Comparison of ENCODE assay signal across 25 cellular contexts in the genomic region with DNA sequence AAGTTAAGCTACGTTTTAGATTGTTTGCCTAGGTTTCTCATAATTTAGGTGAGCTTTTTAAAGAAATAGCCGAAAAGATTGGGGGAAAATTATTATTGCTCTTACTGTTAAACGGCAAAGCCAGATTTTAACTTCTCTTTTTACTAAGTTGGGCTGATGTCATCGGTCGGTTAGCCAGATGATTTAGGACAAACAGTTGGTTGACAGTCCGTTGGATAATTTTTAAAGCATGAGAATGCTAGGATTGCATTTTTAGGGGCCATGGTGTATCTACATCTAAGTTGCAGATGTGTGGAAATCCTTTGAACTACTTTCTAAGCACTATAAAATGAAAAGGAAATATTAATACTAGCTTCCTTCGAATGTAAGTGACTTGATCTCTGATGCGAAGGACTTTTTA.
DNase-seq lines count a peak whose midpoint lies in the region; TF ChIP-seq lines count a peak whose summit lies in the region.
"Had no signal": no experiment of that assay in that cellular context is flagged by ENCODE, and none has a peak within 500 bp of the region (broad histone marks: within the 10 kb centered on the region; RNA-seq: fewer than 3 reads in every experiment).

No MANE protein-coding gene starts in this region.

- no peaks in the 10 kb centered on the region for H3K79me1 ChIP-seq in mesenchymal stem cell (replicated peaks; ENCODE audit: low read length, poor library complexity, severe bottlenecking)

- H3K14ac ChIP-seq in mesenchymal stem cell (ENCODE audit: low read length in 2 of 2): no peak overlapping the region

- H2BK5ac ChIP-seq in mesenchymal stem cell (ENCODE audit: low read depth, low read length, poor library complexity, severe bottlenecking): no peak overlapping the region

- peak overlapping the region; percentile 46 for H3K27ac ChIP-seq in mesenchymal stem cell (ENCODE audit: low read length, poor library complexity, severe bottlenecking)
- H3K27ac ChIP-seq: colonic mucosa, gastrocnemius medialis, pancreas, RWPE1, tibial nerve had no signal

- no peak overlapping the region for H3K4me2 ChIP-seq in mesenchymal stem cell (ENCODE audit: low read length, poor library complexity, severe bottlenecking)

- H3K4me1 ChIP-seq in mesenchymal stem cell (ENCODE audit: control insufficient read depth, insufficient read depth, low read depth, low read length): peaks cover 7% of the 10 kb centered on the region
- H3K4me1 ChIP-seq: colonic mucosa, pancreas, tibial nerve had no signal

- H3K9ac ChIP-seq in mesenchymal stem cell (ENCODE audit: low read length): peak overlapping the region; percentile 64

- no peak overlapping the region for H2BK12ac ChIP-seq in mesenchymal stem cell (ENCODE audit: low read length in 2 of 2)

- H3K27me3 ChIP-seq in mesenchymal stem cell (ENCODE audit: control insufficient read depth in 1 of 2, insufficient read depth in 1 of 2, low read length in 2 of 2): no peaks in the 10 kb centered on the region
- H3K27me3 ChIP-seq: colonic mucosa, gastrocnemius medialis, tibial nerve had no signal

- H3K4me3 ChIP-seq in AG10803 (ENCODE audit: low read length): peak overlapping the region; percentile 6; the same call in 1 of the 2 replicates
- H3K4me3 ChIP-seq in mesenchymal stem cell (ENCODE audit: insufficient read depth in 1 of 2, low read depth in 1 of 2, low read length in 2 of 2): no peak overlapping the region
- H3K4me3 ChIP-seq: colonic mucosa, pancreas, tibial nerve had no signal

- H2AFZ ChIP-seq in mesenchymal stem cell (ENCODE audit: low read depth, low read length): no peak overlapping the region

- H3K18ac ChIP-seq in mesenchymal stem cell (ENCODE audit: low read depth in 1 of 2, low read length in 2 of 2): no peak overlapping the region

- H2BK120ac ChIP-seq in mesenchymal stem cell (ENCODE audit: low read depth, low read length): no peak overlapping the region

- no peak overlapping the region for H3K4ac ChIP-seq in mesenchymal stem cell (ENCODE audit: low read depth in 1 of 2, low read length in 2 of 2)

- no peaks in the 10 kb centered on the region for H3K9me3 ChIP-seq in mesenchymal stem cell (ENCODE audit: control insufficient read depth, low read length)
- H3K9me3 ChIP-seq: colonic mucosa, gastrocnemius medialis, pancreas had no signal

- no peak overlapping the region for H2AK5ac ChIP-seq in mesenchymal stem cell (ENCODE audit: low read length, severe bottlenecking)

- H3K23ac ChIP-seq in mesenchymal stem cell (ENCODE audit: low read length in 2 of 2): no peak overlapping the region

- no peak overlapping the region for H4K91ac ChIP-seq in mesenchymal stem cell (ENCODE audit: low read length)

- 79% methylated on average over 6 of the region's 8 CpGs for WGBS in mesenchymal stem cell

- no peak overlapping the region for H2BK15ac ChIP-seq in mesenchymal stem cell (ENCODE audit: low read depth, poor library complexity, severe bottlenecking)

- DNase-seq in AG10803 (ENCODE audit: low read depth) (peak; percentile 67), M059J (ENCODE audit: low read depth) (peak; percentile 26), RPMI8226 (peak; percentile 19), mesenchymal stem cell (no peak), hippocampal formation (lab: John Stamatoyannopoulos, UW) (no peak), HPDE6-E6E7 (ENCODE audit: extremely low spot score) (no peak), SIG-M5 treated with dmso at 0.1 percent for 504 hours (lab: John Stamatoyannopoulos, UW; ENCODE audit: unreplicated experiment) (no peak), medulla oblongata (ENCODE audit: extremely low spot score) (no peak)
- DNase-seq: activated CD4-positive, alpha-beta T cell treated with anti-CD3 and anti-CD28 coated beads, Interleukin-2, amount 50 U/mL, for 4 hours; activated naive CD4-positive, alpha-beta T cell treated with anti-CD3 and anti-CD28 coated beads, Interleukin-2, amount 10 ng/mL, durations not matched to agents 7 days and 5 days; anterior cingulate cortex; colonic mucosa; effector memory CD8-positive, alpha-beta T cell; gastrocnemius medialis; left ventricle myocardium superior; NCI-H1048; NCI-H1694 treated with DMSO at 0.1 percent for 48 hours; NCI-H2171 treated with DMSO at 0.1 percent for 48 hours; NCI-H526; nephron progenitor cell; pancreas; stimulated activated CD4-positive, alpha-beta T cell treated with anti-CD3 and anti-CD28 coated beads, Interleukin-2, amount 100 ng/mL, for 48 hours; T-helper 1 cell had no signal

- H4K8ac ChIP-seq in mesenchymal stem cell (ENCODE audit: low read length): no peak overlapping the region

- no peak for TF ChIP-seq CTCF in AG10803 (conservative IDR thresholded peaks at IDR 0.05; ENCODE audit: low read length)

- H3K36me3 ChIP-seq in mesenchymal stem cell (ENCODE audit: control insufficient read depth in 1 of 2, insufficient read depth in 2 of 2, low read depth in 1 of 2, low read length in 2 of 2): no peaks in the 10 kb centered on the region
- H3K36me3 ChIP-seq: colonic mucosa, gastrocnemius medialis, pancreas, tibial nerve had no signal

Comparison
In these comparisons a context has a peak if more than half of its experiments do, and no peak if none do; other contexts are left out.
1. DNase-seq: peak in AG10803 (single experiment), M059J (single experiment) and RPMI8226 (single experiment); none in mesenchymal stem cell (single experiment), hippocampal formation (0 of 2), HPDE6-E6E7 (single experiment), SIG-M5 treated with dmso at 0.1 percent for 504 hours (single experiment) and medulla oblongata (single experiment).